8 cellular contexts compared by ENCODE assay signal in genomic region chr6:142946181-142946923, GRCh38. TPM values are rescaled to one million over a fixed set of nuclear protein-coding genes. Genes with fewer than 3 reads are reported as not detected.
DNase-seq lines count a peak whose midpoint lies in the region; ATAC-seq and TF ChIP-seq lines count a peak whose summit lies in the region.

No MANE protein-coding gene starts in this region.

- peak overlapping the region; percentile 80 to 81 for H3K4me3 ChIP-seq in left lung

- H3K4me1 ChIP-seq in left lung = peaks cover 11 to 30% of the 10 kb centered on the region in 2 donors

- no peaks in the 10 kb centered on the region for H3K9me3 ChIP-seq in left lung

- no peak for TF ChIP-seq CTCF in left lung (IDR thresholded peaks at IDR 0.05)

- ATAC-seq in GM18858 (IDR thresholded peaks at IDR 0.05; ENCODE audit: unreplicated experiment) = peak; percentile 16
- ATAC-seq in HG03139 (IDR thresholded peaks at IDR 0.05; ENCODE audit: unreplicated experiment) = peak; percentile 21
- ATAC-seq in left lung = peak; percentile 82

- intact Hi-C loops in left lung (cut with DNase I) = loop anchor here in 1 of 2 donors (10.0 kb wide), 1 partner anchor 122 kb away; no protein-coding TSS in a partner anchor

- H3K27ac ChIP-seq in left lung = peak overlapping the region; percentile 96 to 99

- H3K36me3 ChIP-seq in left lung = no peaks in the 10 kb centered on the region

- peak; percentile 91 for DNase-seq in 8988T
- peak; percentile 87 for DNase-seq in NCI-H446 treated with DMSO at 0.1 percent for 48 hours (lab: John Stamatoyannopoulos, UW)
- peak; percentile 91 to 94 for DNase-seq in activated CD4-positive, alpha-beta T cell treated with anti-CD3 and anti-CD28 coated beads, Interleukin-2, amount 50 U/mL, for 4 hours
- peak; percentile 98 for DNase-seq in dedifferentiated amniotic fluid mesenchymal stem cell (ENCODE audit: extremely low spot score)
- DNase-seq in left lung = peak; percentile 98
- peak; percentile 93 for DNase-seq in stimulated activated CD4-positive, alpha-beta T cell treated with anti-CD3 and anti-CD28 coated beads, Interleukin-1b, Interleukin-23, amount 100 ng/mL, for 48 hours

- H3K27me3 ChIP-seq in left lung = no peaks in the 10 kb centered on the region

RNA-seq across cellular contexts. Expression of gene HIVEP2, which starts 1.4 kb away (rescaled TPM):
- total RNA-seq in left lung = 10 to 100 TPM; 14.1 to 16.6 TPM

Comparison
In these comparisons a context has a peak if more than half of its experiments do, and no peak if none do; other contexts are left out.
1. Peak in every context shown above with its lines: DNase-seq, ATAC-seq, H3K4me3 ChIP-seq and H3K27ac ChIP-seq.
2. ATAC-seq: peak in every context shown above with its lines; median percentile 82 in left lung; 21 in HG03139; 16 in GM18858.